Comparison of ENCODE assay signal across 8 cellular contexts in genomic region chr17:7241783-7242716, GRCh38. TPM values are rescaled to one million over a fixed set of nuclear protein-coding genes. Genes with fewer than 3 reads are reported as not detected.
DNase-seq lines count a peak whose midpoint lies in the region; ATAC-seq and TF ChIP-seq lines count a peak whose summit lies in the region.

GABARAP (minus strand) TSS chr17:7242449; CDS start chr17:7242330, 119 bp downstream.

- peak; percentile 90 to 94 (median 90) for DNase-seq in CD4-positive, alpha-beta memory T cell
- DNase-seq in LNCaP clone FGC (ENCODE audit: low read depth) (no peak), SJCRH30 (peak; percentile 81 to 89), activated gamma-delta T cell treated with Interleukin-2 at 50 U/mL for 16 hours (peak; percentile 94), foreskin fibroblast (peak; percentile 87 to 96), neural crest cell (ENCODE audit: low read depth, low spot score) (peak; percentile 98), stomach (peak; percentile 96)

- no peak for TF ChIP-seq EP300 in stomach (IDR thresholded peaks at IDR 0.05)

- peaks cover 36% of the 10 kb centered on the region for H3K4me1 ChIP-seq in CD4-positive, alpha-beta memory T cell (ENCODE audit: insufficient read depth, low read length)
- H3K4me1 ChIP-seq in SJCRH30 (0 out of 2 replicates have a peak, but pooled peaks cover 4% of the 10 kb centered on the region), stomach (peaks cover 26 to 39% (median 37%) of the 10 kb centered on the region in 4 donors)

- TF ChIP-seq POLR2A in stomach (IDR thresholded peaks at IDR 0.05), result peak in 2 of 4 donors; percentile 32 to 41

- H3K27ac ChIP-seq in CD4-positive, alpha-beta memory T cell (ENCODE audit: low read depth, low read length), result peak within 1 kb of the TSS; percentile 96
- peak within 1 kb of the TSS; percentile 79 for H3K27ac ChIP-seq in SJCRH30
- peak within 1 kb of the TSS; percentile 94 to 99 (median 97) for H3K27ac ChIP-seq in stomach

- no peak for TF ChIP-seq CTCF in LNCaP clone FGC (IDR thresholded peaks at IDR 0.05; ENCODE audit: control insufficient read depth, extremely low read depth, insufficient read depth)
- TF ChIP-seq CTCF in foreskin fibroblast (IDR thresholded peaks at IDR 0.05; ENCODE audit: low read depth, low read length), result no peak
- TF ChIP-seq CTCF in neural crest cell (conservative IDR thresholded peaks at IDR 0.05), result no peak
- TF ChIP-seq CTCF in stomach (IDR thresholded peaks at IDR 0.05), result no peak

- H3K4me3 ChIP-seq in CD4-positive, alpha-beta memory T cell (ENCODE audit: low read length in 2 of 2), result peak within 1 kb of the TSS; percentile 74 to 82
- H3K4me3 ChIP-seq in LNCaP clone FGC (ENCODE audit: low read depth, low read length) (peak within 1 kb of the TSS; percentile 97), SJCRH30 (peak within 1 kb of the TSS; percentile 84), foreskin fibroblast (ENCODE audit: low read depth in 1 of 2, low read length in 2 of 2) (peak within 1 kb of the TSS; percentile 90 to 98), stomach (peak within 1 kb of the TSS; percentile 77 to 97 (median 82))

- peaks cover 28% of the 10 kb centered on the region for H3K36me3 ChIP-seq in CD4-positive, alpha-beta memory T cell (ENCODE audit: insufficient read depth, low read length)
- H3K36me3 ChIP-seq in SJCRH30, result peaks cover 8% of the 10 kb centered on the region; the same call in 1 of the 2 replicates
- peaks cover 34 to 50% (median 46%) of the 10 kb centered on the region in 4 donors for H3K36me3 ChIP-seq in stomach

- POLR2A ChIA-PET in CD4-positive, alpha-beta memory T cell (lab: Charles Lee; ENCODE audit: partially characterized antibody), result interaction anchor here (0.5 to 17.6 kb wide), 23 partner anchors 8 to 876 kb away, joined by 3 to 435 read pairs (median 6); partner anchors contain the start of genes ACADVL, ACAP1, CTDNEP1 and DLG4

- H3K27me3 Mint-ChIP-seq in CD4-positive, alpha-beta memory T cell, result peaks cover 0 to 2% of the 10 kb centered on the region in 2 donors
- H3K27me3 Mint-ChIP-seq in neural crest cell (ENCODE audit: low read depth), result peaks cover 19% of the 10 kb centered on the region

- H3K4me3 Mint-ChIP-seq in CD4-positive, alpha-beta memory T cell, result peak within 1 kb of the TSS; percentile 95 to 100 (median 96)
- H3K4me3 Mint-ChIP-seq in neural crest cell, result peak within 1 kb of the TSS; percentile 94

- H3K4me1 Mint-ChIP-seq in CD4-positive, alpha-beta memory T cell, result peaks cover 30 to 61% (median 39%) of the 10 kb centered on the region in 4 donors
- H3K4me1 Mint-ChIP-seq in neural crest cell, result peaks cover 42% of the 10 kb centered on the region

- H3K36me3 Mint-ChIP-seq in CD4-positive, alpha-beta memory T cell, result peaks cover 26 to 66% of the 10 kb centered on the region in 2 donors
- H3K36me3 Mint-ChIP-seq in neural crest cell (ENCODE audit: low read depth), result peaks cover 28% of the 10 kb centered on the region

- no peaks in the 10 kb centered on the region for H3K27me3 ChIP-seq in CD4-positive, alpha-beta memory T cell (ENCODE audit: insufficient read depth, low read length)
- no peaks in the 10 kb centered on the region for H3K27me3 ChIP-seq in SJCRH30
- H3K27me3 ChIP-seq in stomach, result no peaks in the 10 kb centered on the region

- CTCF ChIA-PET in CD4-positive, alpha-beta memory T cell (lab: Charles Lee; ENCODE audit: partially characterized antibody), result interaction anchor here (0.9 to 1.8 kb wide), 7 partner anchors 8 to 55 kb away, joined by 3 to 8 read pairs (median 6); partner anchors contain the start of genes ACADVL and DLG4

- no peaks in the 10 kb centered on the region for H3K9me3 ChIP-seq in CD4-positive, alpha-beta memory T cell (ENCODE audit: control insufficient read depth in 1 of 2, low read length in 2 of 2)
- H3K9me3 ChIP-seq in SJCRH30 (replicated peaks) (no peaks in the 10 kb centered on the region), stomach (no peaks in the 10 kb centered on the region)

- peak within 1 kb of the TSS; percentile 98 to 100 (median 100) for H3K27ac Mint-ChIP-seq in CD4-positive, alpha-beta memory T cell
- H3K27ac Mint-ChIP-seq in neural crest cell (ENCODE audit: unreplicated experiment), result peak within 1 kb of the TSS; percentile 99

- intact Hi-C loops in CD4-positive, alpha-beta memory T cell (cut with micrococcal nuclease), result no loop called here
- intact Hi-C loops in stomach (cut with DNase I; ENCODE audit: low total_unique reads), result no loop called here

- 0 to 1% (median 0%) methylated on average over 34 to 62 of the region's 62 CpGs for WGBS in stomach, 5 donors

- H3K9me3 Mint-ChIP-seq in CD4-positive, alpha-beta memory T cell, result peaks cover 0 to 8% (median 0%) of the 10 kb centered on the region in 8 donors
- H3K9me3 Mint-ChIP-seq in neural crest cell, result no peaks in the 10 kb centered on the region

- ATAC-seq in GM21515 (IDR thresholded peaks at IDR 0.05; ENCODE audit: unreplicated experiment), result peak; percentile 20

RNA-seq across cellular contexts. Expression of gene GABARAP, which starts in this region (rescaled TPM):
- total RNA-seq in CD4-positive, alpha-beta memory T cell, result 100 to 1,000 TPM; 324 to 327 TPM
- 100 to 1,000 TPM; 741 to 896 TPM for polyA plus RNA-seq in CD4-positive, alpha-beta memory T cell
- 139 and 141 TPM in 2 replicates for total RNA-seq in SJCRH30 (2014; rRNA removed; shearing (Covaris generic))
- total RNA-seq in neural crest cell (470 and 479 TPM in 2 replicates), stomach (100 to 1,000 TPM; 111 to 419 (median 206) TPM)
- polyA plus RNA-seq in stomach, result 1,000 to 10,000 TPM in 1 of 3 donors, 100 to 1,000 TPM in 2; 773 to 1,252 (median 934) TPM
